8 cellular contexts compared by ENCODE assay signal in genomic region chr11:30917859-30918478, GRCh38.
DNase-seq lines count a peak whose midpoint lies in the region; ATAC-seq and TF ChIP-seq lines count a peak whose summit lies in the region.

No MANE protein-coding gene starts in this region.

- ATAC-seq in GM19467 (IDR thresholded peaks at IDR 0.05; ENCODE audit: unreplicated experiment) (peak; percentile 62), PC-3 (peak; percentile 53; the same call in 1 of the 2 replicates)

- no TSS peak for BruUV-seq in PC-3 (replicated peaks; lab: Mats Ljungman, UMichigan)

- H3K79me2 ChIP-seq in PC-3 (ENCODE audit: low read length): no peaks in the 10 kb centered on the region

- no peaks in the 10 kb centered on the region for H3K9me2 ChIP-seq in PC-3 (replicated peaks; ENCODE audit: low read length)

- H3K27ac Mint-ChIP-seq in nephron: no peak overlapping the region

- intact Hi-C loops in PC-3 (cut with micrococcal nuclease): loop anchor here (5.0 kb wide), 1 partner anchor 571 kb away; no protein-coding TSS in a partner anchor

- no peaks in the 10 kb centered on the region; the same call in 1 of the 2 replicates for H3K27me3 ChIP-seq in PC-3 (ENCODE audit: low read length)

- peaks cover 12% of the 10 kb centered on the region for H3K27me3 Mint-ChIP-seq in nephron (ENCODE audit: low read depth)

- peaks cover 5% of the 10 kb centered on the region for H3K4me1 Mint-ChIP-seq in nephron

- H3K27ac ChIP-seq in PC-3 (ENCODE audit: low read length): no peak overlapping the region

- H3K9me3 Mint-ChIP-seq in nephron: no peaks in the 10 kb centered on the region

- no peaks in the 10 kb centered on the region for H4K20me1 ChIP-seq in PC-3 (ENCODE audit: low read length)

- no peak for TF ChIP-seq EP300 in Ishikawa (IDR thresholded peaks at IDR 0.05; ENCODE audit: borderline replicate concordance)

- H3K9me3 ChIP-seq in PC-3 (ENCODE audit: low read length): no peaks in the 10 kb centered on the region

- no peaks in the 10 kb centered on the region for H3K36me3 ChIP-seq in PC-3 (ENCODE audit: low read depth, low read length)

- H3K4me3 Mint-ChIP-seq in nephron: no peak overlapping the region

- DNase-seq in ELR (ENCODE audit: low read depth) (peak; percentile 56), PC-3 (peak; percentile 69), epithelial cell of proximal tubule (ENCODE audit: low read depth) (no peak), COLO668 (lab: John Stamatoyannopoulos, UW; ENCODE audit: unreplicated experiment) (no peak)
- no peak for DNase-seq in activated CD4-positive, alpha-beta T cell treated with anti-CD3 and anti-CD28 coated beads, Interleukin-2, amount 50 U/mL, for 4 hours

- no peak overlapping the region for H3K4me2 ChIP-seq in PC-3 (ENCODE audit: low read length)

- no peaks in the 10 kb centered on the region for H3K36me3 Mint-ChIP-seq in nephron (ENCODE audit: low read depth)

- peak; percentile 80 for TF ChIP-seq RAD21 in Ishikawa (IDR thresholded peaks at IDR 0.05; ENCODE audit: low read depth)

- no peak overlapping the region for H2AFZ ChIP-seq in PC-3 (ENCODE audit: low read length)

- CTCF ChIA-PET in PC-3 (lab: Charles Lee): interaction anchor here (0.6 kb wide), 1 partner anchor 10 kb away, joined by 4 read pairs; no protein-coding TSS in a partner anchor

- no peak overlapping the region for H3K9ac ChIP-seq in PC-3 (ENCODE audit: low read length)

- no peak overlapping the region for H3K4me3 ChIP-seq in PC-3 (ENCODE audit: low read length)
- H3K4me3 ChIP-seq in epithelial cell of proximal tubule (ENCODE audit: low read depth, low read length): no peak overlapping the region

- POLR2A ChIA-PET in PC-3 (lab: Charles Lee; ENCODE audit: unreplicated experiment): no interaction called here

- H3F3A ChIP-seq in PC-3 (ENCODE audit: low read length, unreplicated experiment): no peaks in the 10 kb centered on the region

- TF ChIP-seq CTCF in PC-3 (conservative IDR thresholded peaks at IDR 0.05; ENCODE audit: low read depth, low read length) (peak; percentile 73), epithelial cell of proximal tubule (conservative IDR thresholded peaks at IDR 0.05; ENCODE audit: low read depth, low read length) (peak; percentile 66), nephron (IDR thresholded peaks at IDR 0.05; ENCODE audit: unreplicated experiment in 3 of 3) (peak; percentile 68 to 84 (median 76))

- H3K4me1 ChIP-seq in PC-3 (ENCODE audit: insufficient read depth, low read length): no peaks in the 10 kb centered on the region

TF ChIP-seq in Ishikawa, 13 proteins besides CTCF, POLR2A, EP300 and RAD21:
- TF ChIP-seq REST (IDR thresholded peaks at IDR 0.05; ENCODE audit: low read depth): no peak
- TF ChIP-seq TEAD4 (IDR thresholded peaks at IDR 0.05): no peak
- TF ChIP-seq MAX (IDR thresholded peaks at IDR 0.05): no peak
- no peak for TF ChIP-seq CREB1 (IDR thresholded peaks at IDR 0.05; ENCODE audit: low read depth)
- TF ChIP-seq EGR1 (IDR thresholded peaks at IDR 0.05): no peak
- no peak for TF ChIP-seq FOXM1 (IDR thresholded peaks at IDR 0.05; ENCODE audit: borderline replicate concordance, low read depth)
- TF ChIP-seq USF1 (IDR thresholded peaks at IDR 0.05): no peak
- no peak for TF ChIP-seq ZBTB7A (IDR thresholded peaks at IDR 0.05; ENCODE audit: low read depth)
- no peak for TF ChIP-seq TAF1 (IDR thresholded peaks at IDR 0.05; ENCODE audit: low read depth)
- TF ChIP-seq NFIC (IDR thresholded peaks at IDR 0.05): no peak
- no peak for TF ChIP-seq TCF12 (IDR thresholded peaks at IDR 0.05; ENCODE audit: low read depth)
- no peak for TF ChIP-seq YY1 (IDR thresholded peaks at IDR 0.05; ENCODE audit: low read depth)
- no peak for TF ChIP-seq CEBPB (IDR thresholded peaks at IDR 0.05)

Comparison
In these comparisons a context has a peak if more than half of its experiments do, and no peak if none do; other contexts are left out.
1. DNase-seq: peak in ELR (single experiment) and PC-3 (single experiment); none in epithelial cell of proximal tubule (single experiment), COLO668 (single experiment) and activated CD4-positive, alpha-beta T cell treated with anti-CD3 and anti-CD28 coated beads, Interleukin-2, amount 50 U/mL, for 4 hours (0 of 2).
2. Peak in every context shown above with its lines, with median percentiles within 50 percentile points of each other: CTCF ChIP-seq.